In the genomic region with DNA sequence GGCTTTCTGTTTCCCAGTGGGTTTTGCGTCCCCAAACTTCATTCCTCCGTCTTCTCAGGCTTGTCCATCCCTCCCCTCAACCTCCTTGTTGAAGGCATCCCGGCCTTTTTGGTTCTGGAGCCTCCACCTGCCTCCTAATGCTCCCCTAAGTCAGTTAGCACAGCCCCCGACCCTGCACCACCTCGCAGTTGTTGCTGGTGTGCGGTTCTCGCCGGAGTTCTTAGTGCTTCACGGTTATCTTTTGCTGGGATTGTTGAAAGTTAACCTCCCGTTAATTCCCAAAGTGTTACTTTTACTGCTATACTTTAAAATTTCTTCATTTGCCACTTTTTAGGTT, we compare ENCODE assay signal across 1 cellular context.
TF ChIP-seq lines count a peak whose summit lies in the region.

No MANE protein-coding gene starts in this region.

TF ChIP-seq in GM23338, 12 proteins besides CTCF, POLR2A, EP300 and RAD21 (continued from another document):
- TF ChIP-seq ETS1 (IDR thresholded peaks at IDR 0.05), result no peak
- no peak for TF ChIP-seq POLR2AphosphoS5 (IDR thresholded peaks at IDR 0.05; ENCODE audit: low read depth)
- no peak for TF ChIP-seq EZH2phosphoT487 (IDR thresholded peaks at IDR 0.05; ENCODE audit: unreplicated experiment)
- TF ChIP-seq ZNF462 (CRISPR knock-in tag; IDR thresholded peaks at IDR 0.05), result no peak
- no peak for TF ChIP-seq ZNF114 (CRISPR knock-in tag; IDR thresholded peaks at IDR 0.05)
- no peak for TF ChIP-seq JUNB (IDR thresholded peaks at IDR 0.05; ENCODE audit: unreplicated experiment)
- no peak for TF ChIP-seq CREB1 (CRISPR knock-in tag; IDR thresholded peaks at IDR 0.05; ENCODE audit: low read depth)
- TF ChIP-seq STAT1 (IDR thresholded peaks at IDR 0.05; ENCODE audit: unreplicated experiment), result no peak
TF ChIP-seq in GM23338: peak in this region for 0.
